In the genomic region with DNA sequence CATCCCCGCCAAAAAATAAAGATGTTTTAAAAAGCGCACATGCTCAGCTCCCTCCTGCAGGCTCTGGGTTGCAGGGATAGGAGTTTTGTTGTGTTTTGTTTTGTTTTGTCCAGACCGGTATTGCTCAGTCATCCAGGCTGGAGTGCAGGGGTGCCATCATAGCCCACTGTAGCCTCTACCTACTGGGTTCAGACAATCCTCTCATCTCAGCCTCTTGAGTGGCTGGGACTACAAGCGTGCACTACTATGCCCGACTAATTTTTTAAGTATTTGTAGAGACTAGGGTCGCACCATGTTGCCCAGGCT, we compare ENCODE assay signal across 8 cellular contexts. TPM values are rescaled to one million over a fixed set of nuclear protein-coding genes. Genes with fewer than 3 reads are reported as not detected.
A peak's percentile ranks its signal among the peaks of the same experiment; 100 is the strongest.
DNase-seq lines count a peak whose midpoint lies in the region; ATAC-seq and TF ChIP-seq lines count a peak whose summit lies in the region.

No MANE protein-coding gene starts in this region.

- H3K27me3 ChIP-seq in ascending aorta (no peaks in the 10 kb centered on the region), mesenchymal stem cell (ENCODE audit: control insufficient read depth in 1 of 2, insufficient read depth in 1 of 2, low read length in 2 of 2) (no peaks in the 10 kb centered on the region), aorta (ENCODE audit: control insufficient read depth in 1 of 2, insufficient read depth in 2 of 2, low read length in 1 of 2) (no peaks in the 10 kb centered on the region)

- H3K36me3 Mint-ChIP-seq in stimulated activated naive CD8-positive, alpha-beta T cell treated with anti-CD3 and anti-CD28 coated beads, Interleukin-15, Interleukin-2, amounts not matched to agents 100 ng/mL and 50 ng/mL, for 24 hours (ENCODE audit: low read depth) = no peaks in the 10 kb centered on the region

- no peak for ATAC-seq in stimulated activated naive CD8-positive, alpha-beta T cell treated with anti-CD3 and anti-CD28 coated beads, Interleukin-15, Interleukin-2, amounts not matched to agents 100 U/mL and 50 U/mL, for 24 hours
- no peak for ATAC-seq in aorta (ENCODE audit: low FRiP score)
- ATAC-seq in GM19397 (IDR thresholded peaks at IDR 0.05; ENCODE audit: unreplicated experiment) = no peak
- no peak for ATAC-seq in HG03521 (IDR thresholded peaks at IDR 0.05; ENCODE audit: unreplicated experiment)

- H3K9me3 ChIP-seq in ascending aorta (no peaks in the 10 kb centered on the region), mesenchymal stem cell (ENCODE audit: control insufficient read depth, low read length) (no peaks in the 10 kb centered on the region), aorta (ENCODE audit: control insufficient read depth, low read length) (no peaks in the 10 kb centered on the region)

- intact Hi-C loops in ascending aorta (cut with DNase I) (loop anchor here (2.0 to 10.0 kb wide), 3 partner anchors 53 to 425 kb away; a partner anchor contains a TSS), aorta (cut with DNase I) (no loop called here)

- no peak overlapping the region for H2AFZ ChIP-seq in mesenchymal stem cell (ENCODE audit: low read depth, low read length)

- peaks cover 28% of the 10 kb centered on the region for H3K79me1 ChIP-seq in mesenchymal stem cell (replicated peaks; ENCODE audit: low read length, poor library complexity, severe bottlenecking)

- H2BK120ac ChIP-seq in mesenchymal stem cell (ENCODE audit: low read depth, low read length) = no peak overlapping the region

- H2BK5ac ChIP-seq in mesenchymal stem cell (ENCODE audit: low read depth, low read length, poor library complexity, severe bottlenecking) = no peak overlapping the region

- peak overlapping the region; percentile 97 for H3K9ac ChIP-seq in mesenchymal stem cell (ENCODE audit: low read length)

- WGBS in mesenchymal stem cell = 43% methylated on average over 6 of the region's 6 CpGs
- 31 to 34% methylated on average over 6 of the region's 6 CpGs for WGBS in aorta, 2 donors

- H3K4me3 ChIP-seq in ascending aorta = peak overlapping the region; percentile 67 to 98
- H3K4me3 ChIP-seq in mesenchymal stem cell (ENCODE audit: insufficient read depth in 1 of 2, low read depth in 1 of 2, low read length in 2 of 2) = peak overlapping the region; percentile 99
- peak overlapping the region; percentile 58 to 79 for H3K4me3 ChIP-seq in aorta (ENCODE audit: low read length in 2 of 2)

- peak overlapping the region; percentile 60 for H3K4me2 ChIP-seq in mesenchymal stem cell (ENCODE audit: low read length, poor library complexity, severe bottlenecking)

- TF ChIP-seq CTCF in ascending aorta (IDR thresholded peaks at IDR 0.05) = no peak

- no peak overlapping the region for H4K91ac ChIP-seq in mesenchymal stem cell (ENCODE audit: low read length)

- H3K27ac ChIP-seq in ascending aorta (peak overlapping the region in 1 of 2 donors; percentile 92), mesenchymal stem cell (ENCODE audit: low read length, poor library complexity, severe bottlenecking) (no peak overlapping the region), aorta (ENCODE audit: low read depth in 1 of 2, low read length in 2 of 2) (no peak overlapping the region)

- no peak overlapping the region for H4K8ac ChIP-seq in mesenchymal stem cell (ENCODE audit: low read length)

- H3K23ac ChIP-seq in mesenchymal stem cell (ENCODE audit: low read length in 2 of 2) = no peak overlapping the region

- no peak overlapping the region for H2BK15ac ChIP-seq in mesenchymal stem cell (ENCODE audit: low read depth, poor library complexity, severe bottlenecking)

- peaks cover 25% of the 10 kb centered on the region for H3K4me1 Mint-ChIP-seq in stimulated activated naive CD8-positive, alpha-beta T cell treated with anti-CD3 and anti-CD28 coated beads, Interleukin-15, Interleukin-2, amounts not matched to agents 100 ng/mL and 50 ng/mL, for 24 hours (ENCODE audit: low read depth)

- H3K4me1 ChIP-seq in ascending aorta (peaks cover 4 to 19% of the 10 kb centered on the region in 2 donors), mesenchymal stem cell (ENCODE audit: control insufficient read depth, insufficient read depth, low read depth, low read length) (peaks cover 7% of the 10 kb centered on the region), aorta (ENCODE audit: control insufficient read depth in 1 of 2, insufficient read depth in 2 of 2, low read length in 2 of 2) (no peaks in the 10 kb centered on the region)

- H3K9me3 Mint-ChIP-seq in stimulated activated naive CD8-positive, alpha-beta T cell treated with anti-CD3 and anti-CD28 coated beads, Interleukin-15, Interleukin-2, amounts not matched to agents 100 ng/mL and 50 ng/mL, for 24 hours = no peaks in the 10 kb centered on the region

- no peak overlapping the region for H3K4ac ChIP-seq in mesenchymal stem cell (ENCODE audit: low read depth in 1 of 2, low read length in 2 of 2)

- H3K14ac ChIP-seq in mesenchymal stem cell (ENCODE audit: low read length in 2 of 2) = no peak overlapping the region

- no peak overlapping the region for H2AK5ac ChIP-seq in mesenchymal stem cell (ENCODE audit: low read length, severe bottlenecking)

- peak overlapping the region; percentile 77 for H3K27ac Mint-ChIP-seq in stimulated activated naive CD8-positive, alpha-beta T cell treated with anti-CD3 and anti-CD28 coated beads, Interleukin-15, Interleukin-2, amounts not matched to agents 100 ng/mL and 50 ng/mL, for 24 hours

- no peaks in the 10 kb centered on the region for H3K27me3 Mint-ChIP-seq in stimulated activated naive CD8-positive, alpha-beta T cell treated with anti-CD3 and anti-CD28 coated beads, Interleukin-15, Interleukin-2, amounts not matched to agents 100 ng/mL and 50 ng/mL, for 24 hours

- no peak for DNase-seq in stimulated activated naive CD8-positive, alpha-beta T cell treated with anti-CD3 and anti-CD28 coated beads, Interleukin-15, Interleukin-2, amounts not matched to agents 100 U/mL and 50 U/mL, for 24 hours
- no peak for DNase-seq in ascending aorta (ENCODE audit: low spot score in 2 of 2)
- no peak for DNase-seq in mesenchymal stem cell
- DNase-seq in aorta = no peak
- DNase-seq in LoVo (ENCODE audit: low spot score) = no peak

- no peak overlapping the region for H2BK12ac ChIP-seq in mesenchymal stem cell (ENCODE audit: low read length in 2 of 2)

- H3K36me3 ChIP-seq in ascending aorta (no peaks in the 10 kb centered on the region), mesenchymal stem cell (ENCODE audit: control insufficient read depth in 1 of 2, insufficient read depth in 2 of 2, low read depth in 1 of 2, low read length in 2 of 2) (peaks cover 0 to 5% of the 10 kb centered on the region in 2 experiments), aorta (ENCODE audit: control insufficient read depth in 1 of 2, insufficient read depth in 2 of 2, low read length in 1 of 2) (no peaks in the 10 kb centered on the region)

- H3K18ac ChIP-seq in mesenchymal stem cell (ENCODE audit: low read depth in 1 of 2, low read length in 2 of 2) = no peak overlapping the region

- peak overlapping the region; percentile 88 for H3K4me3 Mint-ChIP-seq in stimulated activated naive CD8-positive, alpha-beta T cell treated with anti-CD3 and anti-CD28 coated beads, Interleukin-15, Interleukin-2, amounts not matched to agents 100 ng/mL and 50 ng/mL, for 24 hours

RNA-seq across cellular contexts. Expression of a gene that starts 0.7 kb away (rescaled TPM):
- total RNA-seq in ascending aorta (106 TPM), aorta (10 to 100 TPM; 17.3 to 30.9 TPM)
- 10.3 TPM for polyA plus RNA-seq in mesenchymal stem cell (2013, experiment 1 of 2)
- 7.8 TPM for polyA plus RNA-seq in mesenchymal stem cell (2013, experiment 2 of 2)
- polyA plus RNA-seq in aorta = 10 to 100 TPM; 11.2 to 11.9 TPM
